8 cellular contexts compared by ENCODE assay signal in the genomic region with DNA sequence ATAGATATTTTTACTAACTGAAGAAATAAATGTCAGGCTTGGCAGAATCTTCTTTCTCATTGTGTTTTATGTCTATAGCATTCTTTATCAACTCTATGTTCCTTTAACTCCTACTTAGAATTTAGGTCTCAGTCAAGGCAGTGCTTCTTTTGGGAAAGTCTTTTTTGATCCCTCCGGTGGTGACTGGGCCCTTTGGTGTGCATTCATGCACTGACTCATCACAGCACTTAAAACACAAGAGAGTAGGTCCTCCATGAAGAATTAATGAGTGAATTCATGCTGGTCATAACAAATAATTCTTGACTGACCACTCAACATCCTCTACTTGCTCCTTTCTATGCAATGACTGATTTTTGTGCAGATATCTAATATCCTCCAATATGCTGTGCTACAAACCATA.
"Had no signal": no experiment of that assay in that cellular context is flagged by ENCODE, and none has a peak within 500 bp of the region (broad histone marks: within the 10 kb centered on the region; RNA-seq: fewer than 3 reads in every experiment).

No MANE protein-coding gene starts in this region.

- FAIRE-seq: H1, HTR-8/SVneo, K562 had no signal

- DNase-seq: H7, IMR-90, KG1 had no signal

- H3K36me3 ChIP-seq: HAP-1 had no signal

- ATAC-seq: GM23338, K562 had no signal

- H3K4me3 ChIP-seq: GM23338, HAP-1, K562 had no signal

- H3K4me1 ChIP-seq: HAP-1 had no signal
